ENCODE assay signal across 9 cellular contexts in genomic region chr5:151773979-151774378, GRCh38. TPM values are rescaled to one million over a fixed set of nuclear protein-coding genes. Genes with fewer than 3 reads are reported as not detected.
DNase-seq lines count a peak whose midpoint lies in the region; ATAC-seq and TF ChIP-seq lines count a peak whose summit lies in the region.
"Had no signal": no experiment of that assay in that cellular context is flagged by ENCODE, and none has a peak within 500 bp of the region (broad histone marks: within the 10 kb centered on the region; RNA-seq: fewer than 3 reads in every experiment).

No MANE protein-coding gene starts in this region.

- H3K9me3 ChIP-seq in mesenchymal stem cell (ENCODE audit: control insufficient read depth, low read length) (no peaks in the 10 kb centered on the region), prostate gland (no peaks in the 10 kb centered on the region)

- no peak overlapping the region for H4K91ac ChIP-seq in mesenchymal stem cell (ENCODE audit: low read length)

- H4K8ac ChIP-seq in mesenchymal stem cell (ENCODE audit: low read length): no peak overlapping the region

- H3K4me1 Mint-ChIP-seq in stimulated activated naive CD8-positive, alpha-beta T cell treated with anti-CD3 and anti-CD28 coated beads, Interleukin-15, Interleukin-2, amounts not matched to agents 100 ng/mL and 50 ng/mL, for 24 hours (ENCODE audit: low read depth): peaks cover 63% of the 10 kb centered on the region
- peaks cover 73% of the 10 kb centered on the region for H3K4me1 Mint-ChIP-seq in brain

- H3K9ac ChIP-seq in mesenchymal stem cell (ENCODE audit: low read length): peak overlapping the region; percentile 97

- H3K23ac ChIP-seq in mesenchymal stem cell (ENCODE audit: low read length in 2 of 2): no peak overlapping the region

- peak overlapping the region in 1 of 2 experiments; percentile 99 for H3K4me3 ChIP-seq in mesenchymal stem cell (ENCODE audit: insufficient read depth in 1 of 2, low read depth in 1 of 2, low read length in 2 of 2)
- no peak overlapping the region for H3K4me3 ChIP-seq in prostate gland

- H3K9me3 Mint-ChIP-seq in stimulated activated naive CD8-positive, alpha-beta T cell treated with anti-CD3 and anti-CD28 coated beads, Interleukin-15, Interleukin-2, amounts not matched to agents 100 ng/mL and 50 ng/mL, for 24 hours: no peaks in the 10 kb centered on the region
- peaks cover 0 to 10% (median 0%) of the 10 kb centered on the region in 5 experiments for H3K9me3 Mint-ChIP-seq in brain

- peaks cover 6% of the 10 kb centered on the region for H3K4me1 ChIP-seq in mesenchymal stem cell (ENCODE audit: control insufficient read depth, insufficient read depth, low read depth, low read length)
- peaks cover 7% of the 10 kb centered on the region for H3K4me1 ChIP-seq in prostate gland (replicated peaks)

- no peak overlapping the region for H3K4ac ChIP-seq in mesenchymal stem cell (ENCODE audit: low read depth in 1 of 2, low read length in 2 of 2)

- peak overlapping the region; percentile 81 for H3K4me2 ChIP-seq in mesenchymal stem cell (ENCODE audit: low read length, poor library complexity, severe bottlenecking)

- DNase-seq in stimulated activated naive CD8-positive, alpha-beta T cell treated with anti-CD3 and anti-CD28 coated beads, Interleukin-15, Interleukin-2, amounts not matched to agents 100 U/mL and 50 U/mL, for 24 hours: no peak
- DNase-seq in mesenchymal stem cell (no peak), prostate gland (ENCODE audit: low spot score) (no peak), NCI-H1105 treated with DMSO at 0.1 percent for 48 hours (lab: John Stamatoyannopoulos, UW) (no peak)
- DNase-seq in stimulated activated CD4-positive, alpha-beta T cell treated with anti-CD3 and anti-CD28 coated beads, Interleukin-4, amount 100 ng/mL, for 24 hours: no peak
- no peak for DNase-seq in activated CD8-positive, alpha-beta memory T cell treated with anti-CD3 and anti-CD28 coated beads for 24 hours
- DNase-seq: NCI-H1436 treated with DMSO at 0.1 percent for 48 hours had no signal

- no peak for TF ChIP-seq CTCF in brain (conservative IDR thresholded peaks at IDR 0.05)
- TF ChIP-seq CTCF in prostate gland (IDR thresholded peaks at IDR 0.05): no peak

- H3K79me1 ChIP-seq in mesenchymal stem cell (replicated peaks; ENCODE audit: low read length, poor library complexity, severe bottlenecking): peaks cover 4% of the 10 kb centered on the region

- no peak for TF ChIP-seq POLR2A in prostate gland (IDR thresholded peaks at IDR 0.05)

- H3K27ac ChIP-seq in mesenchymal stem cell (ENCODE audit: low read length, poor library complexity, severe bottlenecking): no peak overlapping the region
- no peak overlapping the region for H3K27ac ChIP-seq in prostate gland

- H3K27me3 Mint-ChIP-seq in stimulated activated naive CD8-positive, alpha-beta T cell treated with anti-CD3 and anti-CD28 coated beads, Interleukin-15, Interleukin-2, amounts not matched to agents 100 ng/mL and 50 ng/mL, for 24 hours: no peaks in the 10 kb centered on the region
- peaks cover 11% of the 10 kb centered on the region for H3K27me3 Mint-ChIP-seq in brain

- H2BK5ac ChIP-seq in mesenchymal stem cell (ENCODE audit: low read depth, low read length, poor library complexity, severe bottlenecking): no peak overlapping the region

- no peak overlapping the region for H2AK5ac ChIP-seq in mesenchymal stem cell (ENCODE audit: low read length, severe bottlenecking)

- peak overlapping the region; percentile 72 for H3K27ac Mint-ChIP-seq in stimulated activated naive CD8-positive, alpha-beta T cell treated with anti-CD3 and anti-CD28 coated beads, Interleukin-15, Interleukin-2, amounts not matched to agents 100 ng/mL and 50 ng/mL, for 24 hours
- peak overlapping the region; percentile 36 to 88 (median 61) for H3K27ac Mint-ChIP-seq in brain

- H2AFZ ChIP-seq in mesenchymal stem cell (ENCODE audit: low read depth, low read length): no peak overlapping the region

- no peak overlapping the region for H2BK12ac ChIP-seq in mesenchymal stem cell (ENCODE audit: low read length in 2 of 2)

- H3K27me3 ChIP-seq in mesenchymal stem cell (ENCODE audit: control insufficient read depth in 1 of 2, insufficient read depth in 1 of 2, low read length in 2 of 2) (no peaks in the 10 kb centered on the region), prostate gland (replicated peaks; ENCODE audit: insufficient read depth) (no peaks in the 10 kb centered on the region)

- H3K36me3 ChIP-seq in mesenchymal stem cell (ENCODE audit: control insufficient read depth in 1 of 2, insufficient read depth in 2 of 2, low read depth in 1 of 2, low read length in 2 of 2): peaks cover 4 to 16% of the 10 kb centered on the region in 2 experiments
- no peaks in the 10 kb centered on the region for H3K36me3 ChIP-seq in prostate gland

- ATAC-seq in stimulated activated naive CD8-positive, alpha-beta T cell treated with anti-CD3 and anti-CD28 coated beads, Interleukin-15, Interleukin-2, amounts not matched to agents 100 U/mL and 50 U/mL, for 24 hours: no peak

- no peak overlapping the region for H2BK120ac ChIP-seq in mesenchymal stem cell (ENCODE audit: low read depth, low read length)

- H3K36me3 Mint-ChIP-seq in stimulated activated naive CD8-positive, alpha-beta T cell treated with anti-CD3 and anti-CD28 coated beads, Interleukin-15, Interleukin-2, amounts not matched to agents 100 ng/mL and 50 ng/mL, for 24 hours (ENCODE audit: low read depth): peaks cover 55% of the 10 kb centered on the region
- peaks cover 43% of the 10 kb centered on the region for H3K36me3 Mint-ChIP-seq in brain

- H3K14ac ChIP-seq in mesenchymal stem cell (ENCODE audit: low read length in 2 of 2): no peak overlapping the region

- intact Hi-C loops in prostate gland (cut with DNase I): no loop called here

- H3K18ac ChIP-seq in mesenchymal stem cell (ENCODE audit: low read depth in 1 of 2, low read length in 2 of 2): no peak overlapping the region

- H2BK15ac ChIP-seq in mesenchymal stem cell (ENCODE audit: low read depth, poor library complexity, severe bottlenecking): no peak overlapping the region

- 25% methylated on average over 4 of the region's 4 CpGs for WGBS in mesenchymal stem cell
- WGBS in prostate gland: 2% methylated on average over 4 of the region's 4 CpGs

- peak overlapping the region; percentile 87 for H3K4me3 Mint-ChIP-seq in stimulated activated naive CD8-positive, alpha-beta T cell treated with anti-CD3 and anti-CD28 coated beads, Interleukin-15, Interleukin-2, amounts not matched to agents 100 ng/mL and 50 ng/mL, for 24 hours
- peak overlapping the region; percentile 88 to 96 (median 91) for H3K4me3 Mint-ChIP-seq in brain

RNA-seq across cellular contexts. Expression of gene G3BP1, which starts 2.2 kb away (rescaled TPM):
- polyA plus RNA-seq in brain (ENCODE audit: insufficient read depth, low read depth, low replicate concordance): 65.2 TPM
- 50.3 TPM for polyA plus RNA-seq in mesenchymal stem cell (2013, experiment 1 of 2)
- polyA plus RNA-seq in mesenchymal stem cell (2013, experiment 2 of 2): 51.5 TPM
- total RNA-seq in prostate gland: 100 to 1,000 TPM in 1 of 2 donors, 10 to 100 TPM in 1; 98.4 to 119 TPM

RNA-seq across cellular contexts. Expression of gene ATOX1, which starts 15.5 kb away (rescaled TPM):
- polyA plus RNA-seq in brain (ENCODE audit: insufficient read depth, low read depth, low replicate concordance): 168 TPM
- polyA plus RNA-seq in mesenchymal stem cell (2013, experiment 1 of 2): 310 TPM
- 311 TPM for polyA plus RNA-seq in mesenchymal stem cell (2013, experiment 2 of 2)
- 100 to 1,000 TPM in 1 of 2 donors, 10 to 100 TPM in 1; 97.8 to 163 TPM for total RNA-seq in prostate gland
